In the genomic region with DNA sequence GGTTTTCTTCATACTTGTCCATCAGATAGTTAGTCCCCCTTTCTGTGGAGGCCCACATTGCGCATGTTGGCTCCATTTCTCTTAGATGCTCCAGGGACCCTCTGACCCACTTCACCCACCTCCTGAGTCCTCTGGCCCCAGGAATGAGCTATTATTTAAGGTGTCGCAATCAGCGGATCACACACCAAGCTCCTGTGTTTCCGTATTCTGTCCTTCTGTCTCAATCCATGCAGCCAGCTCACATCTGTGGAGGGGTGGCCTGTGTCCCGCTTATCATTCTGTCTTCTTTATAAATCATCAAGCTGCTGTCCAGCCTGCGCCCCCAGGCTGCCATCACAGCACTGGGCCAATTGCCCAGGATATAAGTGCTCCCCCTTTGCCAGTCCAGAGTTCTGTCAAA, we compare ENCODE assay signal across 14 cellular contexts. TPM values are rescaled to one million over a fixed set of nuclear protein-coding genes. Genes with fewer than 3 reads are reported as not detected.
DNase-seq lines count a peak whose midpoint lies in the region; ATAC-seq and TF ChIP-seq lines count a peak whose summit lies in the region.
"Had no signal": no experiment of that assay in that cellular context is flagged by ENCODE, and none has a peak within 500 bp of the region (broad histone marks: within the 10 kb centered on the region; RNA-seq: fewer than 3 reads in every experiment).

No MANE protein-coding gene starts in this region.

- no peak overlapping the region for H3K9ac ChIP-seq in BLaER1
- H3K9ac ChIP-seq in liver (ENCODE audit: low read depth in 1 of 2, low read length in 2 of 2): no peak overlapping the region
- H3K9ac ChIP-seq: GM23248 had no signal

- no peak for TF ChIP-seq CTCF in liver (IDR thresholded peaks at IDR 0.05; ENCODE audit: low read depth, low read length, missing input control)

- DNase-seq in NK-92 treated with Interleukin-12 subunit alpha and Interleukin-12 subunit beta, amount 100 ng/mL, for 24 hours (lab: John Stamatoyannopoulos, UW): no peak
- DNase-seq: Caco-2; CD4-positive, alpha-beta T cell; DMS79; GDM1; GM23248 had no signal

- no peak overlapping the region for H3K4me2 ChIP-seq in BLaER1

- H3K4me3 ChIP-seq in BLaER1 (0 out of 2 replicates have a peak overlapping the region, but pooled peaks have one; percentile 15), liver (ENCODE audit: low read depth in 1 of 3, low read length in 3 of 3) (peak overlapping the region in 2 of 3 donors; percentile 36 to 65)
- H3K4me3 ChIP-seq: GM23248, HAP-1 had no signal

- H3K27me3 Mint-ChIP-seq in IgD-negative memory B cell: no peaks in the 10 kb centered on the region
- no peaks in the 10 kb centered on the region for H3K27me3 Mint-ChIP-seq in stimulated activated memory B cell treated with anti-CD40 and anti-IgM and Interleukin-4, amounts not matched to agents 10 μg/mL and 1 μg/mL and 100 μg/mL, for 72 hours
- H3K27me3 Mint-ChIP-seq: B cell; CD4-positive, alpha-beta T cell had no signal

- H4K20me1 ChIP-seq in BLaER1: no peaks in the 10 kb centered on the region

- peaks cover 11% of the 10 kb centered on the region for H3K4me1 ChIP-seq in BLaER1
- H3K4me1 ChIP-seq in liver (ENCODE audit: control insufficient read depth in 4 of 4, insufficient read depth in 4 of 4, low read length in 3 of 4): peaks cover 1 to 10% (median 9%) of the 10 kb centered on the region in 4 donors
- H3K4me1 ChIP-seq: Caco-2 had no signal

- H3K27ac Mint-ChIP-seq in IgD-negative memory B cell: peak overlapping the region in 1 of 3 donors; percentile 12
- H3K27ac Mint-ChIP-seq in stimulated activated memory B cell treated with anti-CD40 and anti-IgM and Interleukin-4, amounts not matched to agents 10 μg/mL and 1 μg/mL and 100 μg/mL, for 72 hours: no peak overlapping the region
- H3K27ac Mint-ChIP-seq: B cell; CD4-positive, alpha-beta T cell had no signal

- H3K36me3 ChIP-seq in BLaER1 (peaks cover 69% of the 10 kb centered on the region), liver (ENCODE audit: control insufficient read depth in 4 of 4, insufficient read depth in 3 of 4, low read depth in 1 of 4, low read length in 3 of 4) (peaks cover 18 to 58% (median 55%) of the 10 kb centered on the region in 4 donors)

- TF ChIP-seq RAD21 in liver (IDR thresholded peaks at IDR 0.05): no peak

- H3K4me1 Mint-ChIP-seq in IgD-negative memory B cell: peaks cover 10 to 19% (median 11%) of the 10 kb centered on the region in 3 donors
- peaks cover 10% of the 10 kb centered on the region for H3K4me1 Mint-ChIP-seq in stimulated activated memory B cell treated with anti-CD40 and anti-IgM and Interleukin-4, amounts not matched to agents 10 μg/mL and 1 μg/mL and 100 μg/mL, for 72 hours

- WGBS in liver: 98% methylated on average over 6 of the region's 6 CpGs

- no peaks in the 10 kb centered on the region for H3K27me3 ChIP-seq in BLaER1
- H3K27me3 ChIP-seq in liver (ENCODE audit: control insufficient read depth in 4 of 4, insufficient read depth in 4 of 4, low read length in 3 of 4): no peaks in the 10 kb centered on the region

- H3K4me3 Mint-ChIP-seq in IgD-negative memory B cell: peak overlapping the region in 3 of 4 donors; percentile 41 to 75 (median 47)
- H3K4me3 Mint-ChIP-seq in stimulated activated memory B cell treated with anti-CD40 and anti-IgM and Interleukin-4, amounts not matched to agents 10 μg/mL and 1 μg/mL and 100 μg/mL, for 72 hours: no peak overlapping the region
- H3K4me3 Mint-ChIP-seq: B cell; CD4-positive, alpha-beta T cell had no signal

- H3K27ac ChIP-seq in BLaER1: no peak overlapping the region
- no peak overlapping the region for H3K27ac ChIP-seq in liver (ENCODE audit: low read depth in 1 of 2, low read length in 2 of 2)
- H3K27ac ChIP-seq: C4-2B, GM23248 had no signal

- peaks cover 52% of the 10 kb centered on the region for H3K36me3 Mint-ChIP-seq in IgD-negative memory B cell
- H3K36me3 Mint-ChIP-seq in stimulated activated memory B cell treated with anti-CD40 and anti-IgM and Interleukin-4, amounts not matched to agents 10 μg/mL and 1 μg/mL and 100 μg/mL, for 72 hours: peaks cover 74% of the 10 kb centered on the region

- H3K9me3 Mint-ChIP-seq in IgD-negative memory B cell: peaks cover 32 to 56% (median 55%) of the 10 kb centered on the region in 3 donors
- peaks cover 35% of the 10 kb centered on the region for H3K9me3 Mint-ChIP-seq in stimulated activated memory B cell treated with anti-CD40 and anti-IgM and Interleukin-4, amounts not matched to agents 10 μg/mL and 1 μg/mL and 100 μg/mL, for 72 hours

- ATAC-seq in stimulated activated memory B cell treated with anti-CD40 and anti-IgM and Interleukin-4, amounts not matched to agents 10 μg/mL and 1 μg/mL and 100 μg/mL, for 72 hours: no peak
- ATAC-seq in HG02623 (IDR thresholded peaks at IDR 0.05; ENCODE audit: unreplicated experiment): no peak

- H3K9me3 ChIP-seq in BLaER1 (peaks cover 78% of the 10 kb centered on the region), liver (ENCODE audit: control insufficient read depth in 4 of 4, low read length in 3 of 4) (peaks cover 37 to 64% (median 54%) of the 10 kb centered on the region in 4 donors)

TF ChIP-seq in liver, 16 proteins besides CTCF, POLR2A, EP300 and RAD21:
- no peak for TF ChIP-seq RXRA (IDR thresholded peaks at IDR 0.05)
- no peak for TF ChIP-seq NR2F2 (IDR thresholded peaks at IDR 0.05)

RNA-seq across cellular contexts. Expression of a gene that starts 4.7 kb away (rescaled TPM):
- polyA plus RNA-seq in IgD-negative memory B cell: 4.7 TPM
- total RNA-seq in liver: 1 to 10 TPM; 2.1 to 4.3 TPM
- 1 to 10 TPM; 1.3 to 1.5 TPM for polyA plus RNA-seq in liver

RNA-seq across cellular contexts. Expression of a gene that starts 17.7 kb away (rescaled TPM):
- polyA plus RNA-seq in IgD-negative memory B cell: 6.2 TPM
- total RNA-seq in liver: 1 to 10 TPM; 1.8 to 2.5 TPM
- polyA plus RNA-seq in liver: 1 to 10 TPM in 1 of 2 donors, under 1 TPM in 1; 0.79 to 1.2 TPM

RNA-seq across cellular contexts. Expression of a gene that starts 23.5 kb away (rescaled TPM):
- polyA plus RNA-seq in IgD-negative memory B cell (2.3 TPM), liver (1 to 10 TPM; 1.7 to 2.0 TPM)
- 1 to 10 TPM; 3.8 to 5.5 TPM for total RNA-seq in liver

RNA-seq across cellular contexts. Expression of a gene that starts 44.4 kb away (rescaled TPM):
- polyA plus RNA-seq in IgD-negative memory B cell (1.5 TPM), liver (1 to 10 TPM; 1.4 to 2.2 TPM)
- 1 to 10 TPM; 1.6 to 2.8 TPM for total RNA-seq in liver

RNA-seq across cellular contexts. Expression of a gene that starts 56.4 kb away (rescaled TPM):
- 0.98 TPM for polyA plus RNA-seq in IgD-negative memory B cell
- 1 to 10 TPM; 2.9 to 3.5 TPM for total RNA-seq in liver
- under 1 TPM; 0.30 to 0.51 TPM for polyA plus RNA-seq in liver
